In genomic region chr12:72017054-72017651, GRCh38 we compare ENCODE assay signal across 9 cellular contexts.
A peak's percentile ranks its signal among the peaks of the same experiment; 100 is the strongest.
DNase-seq lines count a peak whose midpoint lies in the region; ATAC-seq and TF ChIP-seq lines count a peak whose summit lies in the region.
"Had no signal": no experiment of that assay in that cellular context is flagged by ENCODE, and none has a peak within 500 bp of the region (broad histone marks: within the 10 kb centered on the region; RNA-seq: fewer than 3 reads in every experiment).

No MANE protein-coding gene starts in this region.

- no peak overlapping the region for H3K4me3 Mint-ChIP-seq in CD4-positive, alpha-beta memory T cell
- H3K4me3 Mint-ChIP-seq: activated naive CD4-positive, alpha-beta T cell treated with anti-CD3 and anti-CD28 coated beads, Interleukin-2, amount 50 U/mL, for 24 hours had no signal

- H3K36me3 Mint-ChIP-seq in CD4-positive, alpha-beta memory T cell = no peaks in the 10 kb centered on the region
- H3K36me3 Mint-ChIP-seq: activated naive CD4-positive, alpha-beta T cell treated with anti-CD3 and anti-CD28 coated beads, Interleukin-2, amount 50 U/mL, for 24 hours had no signal

- H3K27me3 ChIP-seq in CD4-positive, alpha-beta memory T cell (ENCODE audit: insufficient read depth, low read length) = peaks cover 3% of the 10 kb centered on the region
- no peaks in the 10 kb centered on the region for H3K27me3 ChIP-seq in left lung

- CTCF ChIA-PET in CD4-positive, alpha-beta memory T cell (lab: Charles Lee; ENCODE audit: partially characterized antibody) = interaction anchor here (1.2 to 2.8 kb wide), 4 partner anchors 9 to 332 kb away, joined by 4 to 15 read pairs (median 9); partner anchors contain the start of gene TMEM19

- DNase-seq in CD4-positive, alpha-beta memory T cell = peak; percentile 38 to 55 (median 45)
- DNase-seq in NCI-H446 treated with DMSO at 0.1 percent for 48 hours (lab: John Stamatoyannopoulos, UW) = peak; percentile 64
- peak; percentile 23 for DNase-seq in activated CD4-positive, alpha-beta T cell treated with anti-CD3 and anti-CD28 coated beads for 1 hour
- peak; percentile 79 for DNase-seq in cerebellum (ENCODE audit: low spot score)
- DNase-seq in left lung = peak; percentile 35 to 48
- peak; percentile 12 to 19 (median 18) for DNase-seq in stimulated activated CD4-positive, alpha-beta T cell treated with anti-CD3 and anti-CD28 coated beads, TNF-alpha, amount 100 ng/mL, for 4 hours (ENCODE audit: low read depth in 3 of 3)

- no peak overlapping the region for H3K27ac ChIP-seq in CD4-positive, alpha-beta memory T cell (ENCODE audit: low read depth, low read length)
- no peak overlapping the region for H3K27ac ChIP-seq in left lung

- H3K27ac Mint-ChIP-seq in CD4-positive, alpha-beta memory T cell = no peak overlapping the region
- H3K27ac Mint-ChIP-seq: activated naive CD4-positive, alpha-beta T cell treated with anti-CD3 and anti-CD28 coated beads, Interleukin-2, amount 50 U/mL, for 24 hours had no signal

- ATAC-seq in GM19372 (IDR thresholded peaks at IDR 0.05; ENCODE audit: low read depth, unreplicated experiment) = peak; percentile 98
- ATAC-seq in HG03439 (IDR thresholded peaks at IDR 0.05; ENCODE audit: unreplicated experiment) = peak; percentile 97
- peak; percentile 99 for ATAC-seq in left lung

- H3K9me3 Mint-ChIP-seq in CD4-positive, alpha-beta memory T cell = no peaks in the 10 kb centered on the region
- H3K9me3 Mint-ChIP-seq: activated naive CD4-positive, alpha-beta T cell treated with anti-CD3 and anti-CD28 coated beads, Interleukin-2, amount 50 U/mL, for 24 hours had no signal

- TF ChIP-seq CTCF in left lung (IDR thresholded peaks at IDR 0.05) = peak; percentile 64 to 83

- no peak overlapping the region for H3K4me3 ChIP-seq in CD4-positive, alpha-beta memory T cell (ENCODE audit: low read length in 2 of 2)
- H3K4me3 ChIP-seq in left lung = no peak overlapping the region

- no peaks in the 10 kb centered on the region for H3K4me1 ChIP-seq in CD4-positive, alpha-beta memory T cell (ENCODE audit: insufficient read depth, low read length)
- no peaks in the 10 kb centered on the region for H3K4me1 ChIP-seq in left lung

- intact Hi-C loops in CD4-positive, alpha-beta memory T cell (cut with micrococcal nuclease) = no loop called here
- intact Hi-C loops in left lung (cut with DNase I) = no loop called here

- H3K36me3 ChIP-seq in CD4-positive, alpha-beta memory T cell (ENCODE audit: insufficient read depth, low read length) = no peaks in the 10 kb centered on the region
- H3K36me3 ChIP-seq in left lung = no peaks in the 10 kb centered on the region

- H3K27me3 Mint-ChIP-seq in CD4-positive, alpha-beta memory T cell = peaks cover 5 to 14% of the 10 kb centered on the region in 2 donors

- H3K4me1 Mint-ChIP-seq in CD4-positive, alpha-beta memory T cell = peaks cover 0 to 1% (median 0%) of the 10 kb centered on the region in 4 donors
- H3K4me1 Mint-ChIP-seq: activated naive CD4-positive, alpha-beta T cell treated with anti-CD3 and anti-CD28 coated beads, Interleukin-2, amount 50 U/mL, for 24 hours had no signal

- POLR2A ChIA-PET in CD4-positive, alpha-beta memory T cell (lab: Charles Lee; ENCODE audit: partially characterized antibody) = no interaction called here

- no peaks in the 10 kb centered on the region for H3K9me3 ChIP-seq in CD4-positive, alpha-beta memory T cell (ENCODE audit: control insufficient read depth in 1 of 2, low read length in 2 of 2)
- H3K9me3 ChIP-seq in left lung = no peaks in the 10 kb centered on the region

Comparison
In these comparisons a context has a peak if more than half of its experiments do, and no peak if none do; other contexts are left out.
1. DNase-seq: peak in every context shown above with its lines; median percentile 79 in cerebellum; 64 in NCI-H446 treated with DMSO at 0.1 percent for 48 hours; 45 in CD4-positive, alpha-beta memory T cell; 42 in left lung; 23 in activated CD4-positive, alpha-beta T cell treated with anti-CD3 and anti-CD28 coated beads for 1 hour; 18 in stimulated activated CD4-positive, alpha-beta T cell treated with anti-CD3 and anti-CD28 coated beads, TNF-alpha, amount 100 ng/mL, for 4 hours.